Comparison of ENCODE assay signal across 24 cellular contexts in genomic region chr10:86314616-86315520, GRCh38. TPM values are rescaled to one million over a fixed set of nuclear protein-coding genes. Genes with fewer than 3 reads are reported as not detected.
"Had no signal": no experiment of that assay in that cellular context is flagged by ENCODE, and none has a peak within 500 bp of the region (broad histone marks: within the 10 kb centered on the region; RNA-seq: fewer than 3 reads in every experiment).

No MANE protein-coding gene starts in this region.

- H3K4me3 ChIP-seq: ascending aorta, breast epithelium, hepatocyte, left ventricle myocardium inferior, mucosa of descending colon, right atrium auricular region, suprapubic skin, upper lobe of left lung had no signal

- H3K4me1 ChIP-seq: ascending aorta, breast epithelium, left ventricle myocardium inferior, right atrium auricular region, suprapubic skin, upper lobe of left lung had no signal

- H3K9me3 Mint-ChIP-seq: activated naive CD4-positive, alpha-beta T cell treated with anti-CD3 and anti-CD28 coated beads for 36 hours; activated naive CD8-positive, alpha-beta T cell treated with anti-CD3 and anti-CD28 coated beads, Interleukin-2, amount 50 U/mL, for 24 hours; activated T-helper 1 cell treated with anti-CD3 and anti-CD28 coated beads, Interleukin-12 subunit alpha, Interleukin-12 subunit beta, Interleukin-2, Interleukin-4 antibody, amounts not matched to agents 30 ng/mL and 10 ng/mL and 1 ng/mL, durations not matched to agents 14 hours and 24 hours and 36 hours; naive thymus-derived CD8-positive, alpha-beta T cell had no signal

- H3K4me3 Mint-ChIP-seq: activated naive CD4-positive, alpha-beta T cell treated with anti-CD3 and anti-CD28 coated beads for 36 hours; activated naive CD8-positive, alpha-beta T cell treated with anti-CD3 and anti-CD28 coated beads, Interleukin-2, amount 50 U/mL, for 24 hours; activated T-helper 1 cell treated with anti-CD3 and anti-CD28 coated beads, Interleukin-12 subunit alpha, Interleukin-12 subunit beta, Interleukin-2, Interleukin-4 antibody, amounts not matched to agents 30 ng/mL and 10 ng/mL and 1 ng/mL, durations not matched to agents 14 hours and 24 hours and 36 hours; naive thymus-derived CD8-positive, alpha-beta T cell had no signal

- H3K36me3 Mint-ChIP-seq: naive thymus-derived CD8-positive, alpha-beta T cell had no signal

- H3K27ac ChIP-seq: ascending aorta, breast epithelium, hepatocyte, left ventricle myocardium inferior, right atrium auricular region, suprapubic skin, upper lobe of left lung had no signal

- H3K27me3 ChIP-seq: ascending aorta, breast epithelium, right atrium auricular region, suprapubic skin, upper lobe of left lung had no signal

- DNase-seq: activated CD4-positive, alpha-beta T cell treated with anti-CD3 and anti-CD28 coated beads, Interleukin-2, amount 50 U/mL, for 1 hour; activated CD8-positive, alpha-beta memory T cell treated with anti-CD3 and anti-CD28 coated beads for 24 hours; activated naive CD4-positive, alpha-beta T cell treated with anti-CD3 and anti-CD28 coated beads for 36 hours; activated naive CD8-positive, alpha-beta T cell treated with anti-CD3 and anti-CD28 coated beads, Interleukin-2, amount 50 U/mL, for 24 hours; islet precursor cell; left ventricle myocardium inferior; mucosa of descending colon; naive thymus-derived CD8-positive, alpha-beta T cell; nucleus accumbens; small intestine; stimulated activated CD4-positive, alpha-beta T cell treated with anti-CD3 and anti-CD28 coated beads, Interleukin-4, amount 100 ng/mL, for 4 hours; stimulated activated CD8-positive, alpha-beta memory T cell treated with anti-CD3 and anti-CD28 coated beads, Interleukin-4, amount 100 ng/mL, for 48 hours; stimulated activated naive CD8-positive, alpha-beta T cell treated with anti-CD3 and anti-CD28 coated beads, Interleukin-15, Interleukin-2, amounts not matched to agents 100 U/mL and 50 U/mL, for 24 hours; T-helper 1 cell; T1000 had no signal

- ATAC-seq: activated CD4-positive, CD25-positive, alpha-beta regulatory T cell treated with anti-CD3 and anti-CD28 coated beads, Interleukin-2, amount 50 U/mL, for 24 hours; activated naive CD8-positive, alpha-beta T cell treated with anti-CD3 and anti-CD28 coated beads, Interleukin-2, amount 50 U/mL, for 24 hours; mucosa of descending colon; naive thymus-derived CD8-positive, alpha-beta T cell; stimulated activated naive CD8-positive, alpha-beta T cell treated with anti-CD3 and anti-CD28 coated beads, Interleukin-15, Interleukin-2, amounts not matched to agents 100 U/mL and 50 U/mL, for 24 hours had no signal

- H3K36me3 ChIP-seq: ascending aorta, breast epithelium, left ventricle myocardium inferior, right atrium auricular region, suprapubic skin, upper lobe of left lung had no signal

- H3K9me3 ChIP-seq: ascending aorta, breast epithelium, left ventricle myocardium inferior, mucosa of descending colon, right atrium auricular region, suprapubic skin, upper lobe of left lung had no signal

- H3K27ac Mint-ChIP-seq: activated naive CD4-positive, alpha-beta T cell treated with anti-CD3 and anti-CD28 coated beads for 36 hours; activated naive CD8-positive, alpha-beta T cell treated with anti-CD3 and anti-CD28 coated beads, Interleukin-2, amount 50 U/mL, for 24 hours; activated T-helper 1 cell treated with anti-CD3 and anti-CD28 coated beads, Interleukin-12 subunit alpha, Interleukin-12 subunit beta, Interleukin-2, Interleukin-4 antibody, amounts not matched to agents 30 ng/mL and 10 ng/mL and 1 ng/mL, durations not matched to agents 14 hours and 24 hours and 36 hours; progenitor cell of endocrine pancreas had no signal

- H3K4me1 Mint-ChIP-seq: activated naive CD8-positive, alpha-beta T cell treated with anti-CD3 and anti-CD28 coated beads, Interleukin-2, amount 50 U/mL, for 24 hours; naive thymus-derived CD8-positive, alpha-beta T cell had no signal

RNA-seq across cellular contexts. Expression of gene GRID1, which starts 51.7 kb away (rescaled TPM):
- total RNA-seq: activated naive CD4-positive, alpha-beta T cell treated with anti-CD3 and anti-CD28 coated beads for 36 hours; activated T-helper 1 cell treated with anti-CD3 and anti-CD28 coated beads, Interleukin-12 subunit alpha, Interleukin-12 subunit beta, Interleukin-2, Interleukin-4 antibody, amounts not matched to agents 30 ng/mL and 10 ng/mL and 1 ng/mL, durations not matched to agents 14 hours and 24 hours and 36 hours; naive thymus-derived CD8-positive, alpha-beta T cell had no signal
- polyA plus RNA-seq: naive thymus-derived CD8-positive, alpha-beta T cell had no signal
